In genomic region chr3:40173291-40173710, GRCh38 we compare ENCODE assay signal across 15 cellular contexts.
DNase-seq lines count a peak whose midpoint lies in the region; ATAC-seq and TF ChIP-seq lines count a peak whose summit lies in the region.
"Had no signal": no experiment of that assay in that cellular context is flagged by ENCODE, and none has a peak within 500 bp of the region (broad histone marks: within the 10 kb centered on the region; RNA-seq: fewer than 3 reads in every experiment).

No MANE protein-coding gene starts in this region.

- no peak for TF ChIP-seq POLR2A in gastroesophageal sphincter (IDR thresholded peaks at IDR 0.05)

- no peak for TF ChIP-seq EP300 in gastroesophageal sphincter (IDR thresholded peaks at IDR 0.05)

- H3K4me1 ChIP-seq in gastroesophageal sphincter: no peaks in the 10 kb centered on the region
- H3K4me1 ChIP-seq: SJSA1 had no signal

- DNase-seq in NCI-H524 (lab: John Stamatoyannopoulos, UW) (peak; percentile 29 to 78), cerebellum (ENCODE audit: low spot score) (peak; percentile 67), hippocampal formation (lab: John Stamatoyannopoulos, UW) (peak; percentile 71 to 95), sciatic nerve (ENCODE audit: low spot score) (no peak), NCI-H345 (lab: John Stamatoyannopoulos, UW) (no peak)
- DNase-seq: activated naive CD8-positive, alpha-beta T cell treated with anti-CD3 and anti-CD28 coated beads, Interleukin-2, amount 10 ng/mL, durations not matched to agents 7 days and 5 days; Calu3; KG1; left colon; NCI-H69; stimulated activated naive CD8-positive, alpha-beta T cell treated with anti-CD3 and anti-CD28 coated beads, Interleukin-15, amount 100 ng/mL, for 72 hours; T-helper 2 cell had no signal

- H3K36me3 ChIP-seq in gastroesophageal sphincter: no peaks in the 10 kb centered on the region
- H3K36me3 ChIP-seq: SJSA1 had no signal

- no peaks in the 10 kb centered on the region for H3K9me3 ChIP-seq in gastroesophageal sphincter
- H3K9me3 ChIP-seq: SJSA1 had no signal

- intact Hi-C loops in sciatic nerve (cut with DNase I): no loop called here

- no peak overlapping the region for H3K4me3 ChIP-seq in gastroesophageal sphincter
- H3K4me3 ChIP-seq: SJSA1 had no signal

- H3K27me3 ChIP-seq in gastroesophageal sphincter: no peaks in the 10 kb centered on the region
- H3K27me3 ChIP-seq: SJSA1 had no signal

- H3K27ac ChIP-seq in gastroesophageal sphincter: no peak overlapping the region
- H3K27ac ChIP-seq: SJSA1 had no signal

- WGBS in gastroesophageal sphincter (ENCODE audit: low coverage in 1 of 2), 2 donors: 48 to 60% methylated on average over 1 to 5 of the region's 6 CpGs

- peak; percentile 81 for ATAC-seq in sciatic nerve
- ATAC-seq in HG03521 (IDR thresholded peaks at IDR 0.05; ENCODE audit: unreplicated experiment): no peak
- ATAC-seq in gastroesophageal sphincter: no peak
- ATAC-seq: left colon; stimulated activated naive CD8-positive, alpha-beta T cell treated with anti-CD3 and anti-CD28 coated beads, Interleukin-15, amount 100 ng/mL, for 72 hours had no signal

- TF ChIP-seq CTCF in gastroesophageal sphincter (IDR thresholded peaks at IDR 0.05): no peak

Comparison
In these comparisons a context has a peak if more than half of its experiments do, and no peak if none do; other contexts are left out.
1. DNase-seq: peak in NCI-H524 (2 of 2), cerebellum (single experiment) and hippocampal formation (2 of 2); none in sciatic nerve (single experiment) and NCI-H345 (single experiment).